In genomic region chr1:203146042-203146369, GRCh38 we compare ENCODE assay signal across 30 cellular contexts. TPM values are rescaled to one million over a fixed set of nuclear protein-coding genes. Genes with fewer than 3 reads are reported as not detected.
"Had no signal": no experiment of that assay in that cellular context is flagged by ENCODE, and none has a peak within 500 bp of the region (broad histone marks: within the 10 kb centered on the region; RNA-seq: fewer than 3 reads in every experiment).

No MANE protein-coding gene starts in this region.

- ATAC-seq: activated CD8-positive, alpha-beta memory T cell treated with anti-CD3 and anti-CD28 coated beads, Interleukin-2, amount 10 ng/mL, durations not matched to agents 7 days and 5 days; activated CD8-positive, alpha-beta T cell treated with anti-CD3 and anti-CD28 coated beads for 36 hours; activated naive CD8-positive, alpha-beta T cell treated with anti-CD3 and anti-CD28 coated beads, Interleukin-2, amount 50 U/mL, for 24 hours; effector memory CD8-positive, alpha-beta T cell; left lung; lower lobe of right lung; stimulated activated memory B cell treated with anti-CD40 and anti-IgM and Interleukin-4, amounts not matched to agents 10 μg/mL and 1 μg/mL and 100 μg/mL, for 72 hours; stimulated activated naive CD8-positive, alpha-beta T cell treated with anti-CD3 and anti-CD28 coated beads, Interleukin-15, amount 100 ng/mL, for 72 hours had no signal

- H3K36me3 ChIP-seq: left lung, lower lobe of right lung, right atrium auricular region, suprapubic skin, tibial nerve had no signal

- H3K4me1 Mint-ChIP-seq: activated B cell treated with CpG ODN at 0.5 μM for 24 hours; activated CD8-positive, alpha-beta memory T cell treated with anti-CD3 and anti-CD28 coated beads, Interleukin-2, amount 10 ng/mL, durations not matched to agents 7 days and 5 days; activated naive CD4-positive, alpha-beta T cell treated with anti-CD3 and anti-CD28 coated beads, Interleukin-2, amount 50 U/mL, for 24 hours; activated naive CD8-positive, alpha-beta T cell treated with anti-CD3 and anti-CD28 coated beads, Interleukin-2, amount 50 U/mL, for 24 hours; immature natural killer cell; naive B cell; stimulated activated memory B cell treated with anti-CD40 and anti-IgM and Interleukin-4, amounts not matched to agents 10 μg/mL and 1 μg/mL and 100 μg/mL, for 72 hours; stimulated activated naive CD8-positive, alpha-beta T cell treated with anti-CD3 and anti-CD28 coated beads, Interleukin-15, amount 100 ng/mL, for 72 hours had no signal

- H3K36me3 Mint-ChIP-seq: activated CD8-positive, alpha-beta memory T cell treated with anti-CD3 and anti-CD28 coated beads, Interleukin-2, amount 10 ng/mL, durations not matched to agents 7 days and 5 days; activated naive CD4-positive, alpha-beta T cell treated with anti-CD3 and anti-CD28 coated beads, Interleukin-2, amount 50 U/mL, for 24 hours; immature natural killer cell; stimulated activated memory B cell treated with anti-CD40 and anti-IgM and Interleukin-4, amounts not matched to agents 10 μg/mL and 1 μg/mL and 100 μg/mL, for 72 hours had no signal

- H3K27me3 ChIP-seq: left lung, right atrium auricular region, tibial nerve had no signal

- H3K4me2 ChIP-seq: smooth muscle cell had no signal

- H3K4me3 ChIP-seq: coronary artery, left lung, lower lobe of right lung, right atrium auricular region, smooth muscle cell, suprapubic skin, tibial nerve had no signal

- H3K27ac Mint-ChIP-seq: activated B cell treated with CpG ODN at 0.5 μM for 24 hours; activated CD8-positive, alpha-beta memory T cell treated with anti-CD3 and anti-CD28 coated beads, Interleukin-2, amount 10 ng/mL, durations not matched to agents 7 days and 5 days; activated CD8-positive, alpha-beta T cell treated with anti-CD3 and anti-CD28 coated beads for 36 hours; activated naive CD4-positive, alpha-beta T cell treated with anti-CD3 and anti-CD28 coated beads, Interleukin-2, amount 50 U/mL, for 24 hours; activated naive CD8-positive, alpha-beta T cell treated with anti-CD3 and anti-CD28 coated beads, Interleukin-2, amount 50 U/mL, for 24 hours; activated T-helper 2 cell treated with anti-CD3 and anti-CD28 coated beads, Interferon-gamma antibody, Interleukin-2, Interleukin-4, amounts not matched to agents 10 μg/mL and 5 μg/mL and 100 μg/mL, durations not matched to agents 14 hours and 24 hours and 36 hours; effector memory CD8-positive, alpha-beta T cell; immature natural killer cell; nephron progenitor cell; stimulated activated memory B cell treated with anti-CD40 and anti-IgM and Interleukin-4, amounts not matched to agents 10 μg/mL and 1 μg/mL and 100 μg/mL, for 72 hours; stimulated activated naive CD8-positive, alpha-beta T cell treated with anti-CD3 and anti-CD28 coated beads, Interleukin-15, amount 100 ng/mL, for 72 hours; T-helper 2 cell treated with Interferon-gamma antibody and Interleukin-4, amounts not matched to agents 5 μg/mL and 100 μg/mL, for 36 hours had no signal

- H3K4me1 ChIP-seq: left lung, lower lobe of right lung, suprapubic skin had no signal

- DNase-seq: activated B cell treated with CpG ODN at 0.5 μM for 24 hours; activated CD4-positive, alpha-beta T cell treated with anti-CD3 and anti-CD28 coated beads, Interleukin-2, amount 50 U/mL, for 1 hour; activated CD8-positive, alpha-beta memory T cell treated with anti-CD3 and anti-CD28 coated beads, Interleukin-2, amount 10 ng/mL, durations not matched to agents 7 days and 5 days; activated CD8-positive, alpha-beta T cell treated with anti-CD3 and anti-CD28 coated beads for 36 hours; activated naive CD8-positive, alpha-beta T cell treated with anti-CD3 and anti-CD28 coated beads, Interleukin-2, amount 50 U/mL, for 24 hours; activated T-cell treated with anti-CD3 and anti-CD28 coated beads, Interleukin-2, amount 50 U/mL, for 48 hours; effector memory CD8-positive, alpha-beta T cell; immature natural killer cell; left lung; lower lobe of right lung; naive B cell; nephron progenitor cell; stimulated activated CD4-positive, alpha-beta T cell treated with anti-CD3 and anti-CD28 coated beads, Interleukin-1b, Interleukin-23, amount 100 ng/mL, for 48 hours; stimulated activated CD4-positive, alpha-beta T cell treated with anti-CD3 and anti-CD28 coated beads, Interleukin-4, amount 100 ng/mL, for 4 hours; stimulated activated CD8-positive, alpha-beta memory T cell treated with anti-CD3 and anti-CD28 coated beads, Interleukin-4, amount 100 ng/mL, for 48 hours; stimulated activated naive CD8-positive, alpha-beta T cell treated with anti-CD3 and anti-CD28 coated beads, Interleukin-15, amount 100 ng/mL, for 72 hours; T-helper 1 cell had no signal

- H3K4me3 Mint-ChIP-seq: activated B cell treated with CpG ODN at 0.5 μM for 24 hours; activated CD8-positive, alpha-beta memory T cell treated with anti-CD3 and anti-CD28 coated beads, Interleukin-2, amount 10 ng/mL, durations not matched to agents 7 days and 5 days; activated CD8-positive, alpha-beta T cell treated with anti-CD3 and anti-CD28 coated beads for 36 hours; activated naive CD4-positive, alpha-beta T cell treated with anti-CD3 and anti-CD28 coated beads, Interleukin-2, amount 50 U/mL, for 24 hours; activated naive CD8-positive, alpha-beta T cell treated with anti-CD3 and anti-CD28 coated beads, Interleukin-2, amount 50 U/mL, for 24 hours; effector memory CD8-positive, alpha-beta T cell; immature natural killer cell; naive B cell; nephron progenitor cell; stimulated activated memory B cell treated with anti-CD40 and anti-IgM and Interleukin-4, amounts not matched to agents 10 μg/mL and 1 μg/mL and 100 μg/mL, for 72 hours; stimulated activated naive CD8-positive, alpha-beta T cell treated with anti-CD3 and anti-CD28 coated beads, Interleukin-15, amount 100 ng/mL, for 72 hours; T-helper 2 cell treated with Interferon-gamma antibody and Interleukin-4, amounts not matched to agents 5 μg/mL and 100 μg/mL, for 36 hours had no signal

- H3K27me3 Mint-ChIP-seq: activated CD8-positive, alpha-beta T cell treated with anti-CD3 and anti-CD28 coated beads for 36 hours; activated naive CD4-positive, alpha-beta T cell treated with anti-CD3 and anti-CD28 coated beads, Interleukin-2, amount 50 U/mL, for 24 hours; stimulated activated naive CD8-positive, alpha-beta T cell treated with anti-CD3 and anti-CD28 coated beads, Interleukin-15, amount 100 ng/mL, for 72 hours had no signal

- H3K9me3 Mint-ChIP-seq: activated B cell treated with CpG ODN at 0.5 μM for 24 hours; activated CD8-positive, alpha-beta T cell treated with anti-CD3 and anti-CD28 coated beads for 36 hours; activated naive CD4-positive, alpha-beta T cell treated with anti-CD3 and anti-CD28 coated beads, Interleukin-2, amount 50 U/mL, for 24 hours; activated naive CD8-positive, alpha-beta T cell treated with anti-CD3 and anti-CD28 coated beads, Interleukin-2, amount 50 U/mL, for 24 hours; activated T-helper 2 cell treated with anti-CD3 and anti-CD28 coated beads, Interferon-gamma antibody, Interleukin-2, Interleukin-4, amounts not matched to agents 10 μg/mL and 5 μg/mL and 100 μg/mL, durations not matched to agents 14 hours and 24 hours and 36 hours; effector memory CD8-positive, alpha-beta T cell; stimulated activated memory B cell treated with anti-CD40 and anti-IgM and Interleukin-4, amounts not matched to agents 10 μg/mL and 1 μg/mL and 100 μg/mL, for 72 hours; stimulated activated naive CD8-positive, alpha-beta T cell treated with anti-CD3 and anti-CD28 coated beads, Interleukin-15, amount 100 ng/mL, for 72 hours; T-helper 2 cell treated with Interferon-gamma antibody and Interleukin-4, amounts not matched to agents 5 μg/mL and 100 μg/mL, for 36 hours had no signal

- H3K27ac ChIP-seq: coronary artery, left lung, lower lobe of right lung, tibial nerve had no signal

RNA-seq across cellular contexts. Expression of gene ADORA1, which starts 18.5 kb away (rescaled TPM):
- total RNA-seq: activated B cell treated with CpG ODN at 0.5 μM for 24 hours; activated CD8-positive, alpha-beta memory T cell treated with anti-CD3 and anti-CD28 coated beads, Interleukin-2, amount 10 ng/mL, durations not matched to agents 7 days and 5 days; activated CD8-positive, alpha-beta T cell treated with anti-CD3 and anti-CD28 coated beads for 36 hours; activated T-helper 2 cell treated with anti-CD3 and anti-CD28 coated beads, Interferon-gamma antibody, Interleukin-2, Interleukin-4, amounts not matched to agents 10 μg/mL and 5 μg/mL and 100 μg/mL, durations not matched to agents 14 hours and 24 hours and 36 hours; pulmonary artery endothelial cell had no signal

RNA-seq across cellular contexts. Expression of gene MYBPH, which starts 29.6 kb away (rescaled TPM):
- total RNA-seq: activated B cell treated with CpG ODN at 0.5 μM for 24 hours; activated CD8-positive, alpha-beta memory T cell treated with anti-CD3 and anti-CD28 coated beads, Interleukin-2, amount 10 ng/mL, durations not matched to agents 7 days and 5 days; activated CD8-positive, alpha-beta T cell treated with anti-CD3 and anti-CD28 coated beads for 36 hours; activated T-helper 2 cell treated with anti-CD3 and anti-CD28 coated beads, Interferon-gamma antibody, Interleukin-2, Interleukin-4, amounts not matched to agents 10 μg/mL and 5 μg/mL and 100 μg/mL, durations not matched to agents 14 hours and 24 hours and 36 hours; kidney epithelial cell; lower lobe of right lung; pulmonary artery endothelial cell; right atrium auricular region; tibial nerve; ureter had no signal
- polyA plus RNA-seq: esophagus, immature natural killer cell had no signal

RNA-seq across cellular contexts. Expression of gene CHI3L1, which starts 40.5 kb away (rescaled TPM):
- total RNA-seq: activated CD8-positive, alpha-beta memory T cell treated with anti-CD3 and anti-CD28 coated beads, Interleukin-2, amount 10 ng/mL, durations not matched to agents 7 days and 5 days; activated CD8-positive, alpha-beta T cell treated with anti-CD3 and anti-CD28 coated beads for 36 hours; activated T-helper 2 cell treated with anti-CD3 and anti-CD28 coated beads, Interferon-gamma antibody, Interleukin-2, Interleukin-4, amounts not matched to agents 10 μg/mL and 5 μg/mL and 100 μg/mL, durations not matched to agents 14 hours and 24 hours and 36 hours; pulmonary artery endothelial cell had no signal
- polyA plus RNA-seq: immature natural killer cell had no signal
